ENCODE assay signal across 29 cellular contexts in genomic region chr5:119123280-119123679, GRCh38.
"Had no signal": no experiment of that assay in that cellular context is flagged by ENCODE, and none has a peak within 500 bp of the region (broad histone marks: within the 10 kb centered on the region; RNA-seq: fewer than 3 reads in every experiment).

No MANE protein-coding gene starts in this region.

- H3K4me3 Mint-ChIP-seq: stimulated activated effector memory CD8-positive, alpha-beta T cell treated with anti-CD3 and anti-CD28 coated beads, Interleukin-12 subunit alpha, Interleukin-12 subunit beta, amount 100 ng/mL, for 72 hours; stimulated activated memory B cell treated with anti-CD40 and anti-IgM and Interleukin-4, amounts not matched to agents 10 μg/mL and 1 μg/mL and 100 μg/mL, for 72 hours; stimulated activated naive B cell treated with anti-CD40 and anti-IgM and Interleukin-4, amounts not matched to agents 10 μg/mL and 1 μg/mL and 100 μg/mL, for 72 hours; stimulated activated naive CD8-positive, alpha-beta T cell treated with anti-CD3 and anti-CD28 coated beads, Interleukin-15, amount 100 ng/mL, for 72 hours; stimulated activated naive CD8-positive, alpha-beta T cell treated with anti-CD3 and anti-CD28 coated beads, Interleukin-15, Interleukin-2, amounts not matched to agents 100 ng/mL and 50 ng/mL, for 24 hours; type B pancreatic cell had no signal

- H3K27ac ChIP-seq: stomach, suprapubic skin, testis, thoracic aorta, thyroid gland, tibial artery, tibial nerve, transverse colon, upper lobe of left lung, upper lobe of right lung, uterus, vagina had no signal

- H3K4me3 ChIP-seq: stomach, suprapubic skin, testis, thoracic aorta, thyroid gland, tibial artery, tibial nerve, transverse colon, upper lobe of left lung, upper lobe of right lung, uterus, vagina had no signal

- H3K9me3 ChIP-seq: stomach, suprapubic skin, testis, thoracic aorta, thyroid gland, tibial artery, tibial nerve, transverse colon, upper lobe of left lung, upper lobe of right lung, uterus, vagina had no signal

- H3K27me3 Mint-ChIP-seq: stimulated activated memory B cell treated with anti-CD40 and anti-IgM and Interleukin-4, amounts not matched to agents 10 μg/mL and 1 μg/mL and 100 μg/mL, for 72 hours; stimulated activated naive B cell treated with anti-CD40 and anti-IgM and Interleukin-4, amounts not matched to agents 10 μg/mL and 1 μg/mL and 100 μg/mL, for 72 hours; stimulated activated naive CD8-positive, alpha-beta T cell treated with anti-CD3 and anti-CD28 coated beads, Interleukin-15, amount 100 ng/mL, for 72 hours; stimulated activated naive CD8-positive, alpha-beta T cell treated with anti-CD3 and anti-CD28 coated beads, Interleukin-15, Interleukin-2, amounts not matched to agents 100 ng/mL and 50 ng/mL, for 24 hours; type B pancreatic cell had no signal

- H3K36me3 ChIP-seq: uterus had no signal

- H3K4me1 Mint-ChIP-seq: stimulated activated effector memory CD8-positive, alpha-beta T cell treated with anti-CD3 and anti-CD28 coated beads, Interleukin-12 subunit alpha, Interleukin-12 subunit beta, amount 100 ng/mL, for 72 hours; stimulated activated memory B cell treated with anti-CD40 and anti-IgM and Interleukin-4, amounts not matched to agents 10 μg/mL and 1 μg/mL and 100 μg/mL, for 72 hours; stimulated activated naive B cell treated with anti-CD40 and anti-IgM and Interleukin-4, amounts not matched to agents 10 μg/mL and 1 μg/mL and 100 μg/mL, for 72 hours; stimulated activated naive CD8-positive, alpha-beta T cell treated with anti-CD3 and anti-CD28 coated beads, Interleukin-15, amount 100 ng/mL, for 72 hours had no signal

- DNase-seq: stimulated activated CD4-positive, alpha-beta T cell treated with anti-CD3 and anti-CD28 coated beads, Interleukin-2, amount 100 ng/mL, for 48 hours; stimulated activated CD4-positive, alpha-beta T cell treated with anti-CD3 and anti-CD28 coated beads, Interleukin-4, amount 100 ng/mL, for 1 hour; stimulated activated CD4-positive, alpha-beta T cell treated with anti-CD3 and anti-CD28 coated beads, Interleukin-4, amount 100 ng/mL, for 24 hours; stimulated activated CD4-positive, alpha-beta T cell treated with anti-CD3 and anti-CD28 coated beads, Interleukin-4, amount 100 ng/mL, for 4 hours; stimulated activated CD8-positive, alpha-beta memory T cell treated with anti-CD3 and anti-CD28 coated beads, Interleukin-4, amount 100 ng/mL, for 48 hours; stimulated activated naive B cell treated with anti-CD40 and anti-IgM and Interleukin-4, amounts not matched to agents 10 μg/mL and 1 μg/mL and 100 μg/mL, for 72 hours; stimulated activated naive CD4-positive, alpha-beta T cell; stimulated activated naive CD4-positive, alpha-beta T cell treated with Interleukin-2 at 50 U/mL for 16 hours; stimulated activated naive CD8-positive, alpha-beta T cell treated with anti-CD3 and anti-CD28 coated beads, Interleukin-15, amount 100 ng/mL, for 72 hours; stimulated activated naive CD8-positive, alpha-beta T cell treated with anti-CD3 and anti-CD28 coated beads, Interleukin-15, Interleukin-2, amounts not matched to agents 100 U/mL and 50 U/mL, for 24 hours; stomach; substantia nigra; testis; thyroid gland; tibial artery; transverse colon; trophoblast cell; upper lobe of right lung; uterus had no signal

- H3K9me3 Mint-ChIP-seq: stimulated activated effector memory CD8-positive, alpha-beta T cell treated with anti-CD3 and anti-CD28 coated beads, Interleukin-12 subunit alpha, Interleukin-12 subunit beta, amount 100 ng/mL, for 72 hours; stimulated activated memory B cell treated with anti-CD40 and anti-IgM and Interleukin-4, amounts not matched to agents 10 μg/mL and 1 μg/mL and 100 μg/mL, for 72 hours; stimulated activated naive B cell treated with anti-CD40 and anti-IgM and Interleukin-4, amounts not matched to agents 10 μg/mL and 1 μg/mL and 100 μg/mL, for 72 hours; stimulated activated naive CD8-positive, alpha-beta T cell treated with anti-CD3 and anti-CD28 coated beads, Interleukin-15, amount 100 ng/mL, for 72 hours; stimulated activated naive CD8-positive, alpha-beta T cell treated with anti-CD3 and anti-CD28 coated beads, Interleukin-15, Interleukin-2, amounts not matched to agents 100 ng/mL and 50 ng/mL, for 24 hours; type B pancreatic cell had no signal

- H3K27ac Mint-ChIP-seq: stimulated activated effector memory CD8-positive, alpha-beta T cell treated with anti-CD3 and anti-CD28 coated beads, Interleukin-12 subunit alpha, Interleukin-12 subunit beta, amount 100 ng/mL, for 72 hours; stimulated activated memory B cell treated with anti-CD40 and anti-IgM and Interleukin-4, amounts not matched to agents 10 μg/mL and 1 μg/mL and 100 μg/mL, for 72 hours; stimulated activated naive CD8-positive, alpha-beta T cell treated with anti-CD3 and anti-CD28 coated beads, Interleukin-15, amount 100 ng/mL, for 72 hours; stimulated activated naive CD8-positive, alpha-beta T cell treated with anti-CD3 and anti-CD28 coated beads, Interleukin-15, Interleukin-2, amounts not matched to agents 100 ng/mL and 50 ng/mL, for 24 hours; type B pancreatic cell had no signal

- ATAC-seq: stimulated activated effector memory CD8-positive, alpha-beta T cell treated with anti-CD3 and anti-CD28 coated beads, Interleukin-12 subunit alpha, Interleukin-12 subunit beta, amount 100 ng/mL, for 72 hours; stimulated activated memory B cell treated with anti-CD40 and anti-IgM and Interleukin-4, amounts not matched to agents 10 μg/mL and 1 μg/mL and 100 μg/mL, for 72 hours; stimulated activated naive B cell treated with anti-CD40 and anti-IgM and Interleukin-4, amounts not matched to agents 10 μg/mL and 1 μg/mL and 100 μg/mL, for 72 hours; stimulated activated naive CD8-positive, alpha-beta T cell treated with anti-CD3 and anti-CD28 coated beads, Interleukin-15, amount 100 ng/mL, for 72 hours; stimulated activated naive CD8-positive, alpha-beta T cell treated with anti-CD3 and anti-CD28 coated beads, Interleukin-15, Interleukin-2, amounts not matched to agents 100 U/mL and 50 U/mL, for 24 hours; upper lobe of right lung had no signal

- H3K4me1 ChIP-seq: stomach, suprapubic skin, testis, thyroid gland, tibial artery, tibial nerve, transverse colon, upper lobe of left lung, upper lobe of right lung, uterus, vagina had no signal

- FAIRE-seq: urothelium cell line had no signal

- H3K27me3 ChIP-seq: stomach, suprapubic skin, testis, thyroid gland, tibial artery, tibial nerve, transverse colon, upper lobe of left lung, upper lobe of right lung, uterus, vagina had no signal
